ENCODE assay signal across 18 cellular contexts in the genomic region with DNA sequence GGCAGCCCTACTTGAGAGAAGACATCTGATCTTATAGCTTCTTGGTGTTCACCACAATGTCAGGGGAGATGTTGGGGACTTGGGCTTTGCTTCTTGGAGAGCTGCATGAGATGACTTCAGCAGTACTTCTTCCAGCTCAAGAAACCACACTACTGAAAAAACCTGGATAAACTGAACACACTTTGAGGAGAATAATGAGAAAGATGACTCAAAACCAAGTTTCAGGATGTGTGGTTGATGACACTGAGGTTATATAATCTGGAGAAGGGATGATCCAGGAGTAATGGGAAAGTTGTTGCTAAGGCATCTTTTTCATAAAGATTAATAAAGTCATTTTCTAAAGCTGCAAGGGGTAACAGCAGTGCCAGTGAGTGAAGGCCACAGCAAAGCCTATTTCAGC. TPM values are rescaled to one million over a fixed set of nuclear protein-coding genes. Genes with fewer than 3 reads are reported as not detected.
DNase-seq lines count a peak whose midpoint lies in the region; ATAC-seq, FAIRE-seq and TF ChIP-seq lines count a peak whose summit lies in the region.
"Had no signal": no experiment of that assay in that cellular context is flagged by ENCODE, and none has a peak within 500 bp of the region (broad histone marks: within the 10 kb centered on the region; RNA-seq: fewer than 3 reads in every experiment).

No MANE protein-coding gene starts in this region.

- H3K9me2 ChIP-seq in PC-3 (replicated peaks; ENCODE audit: low read length) = no peaks in the 10 kb centered on the region

- DNase-seq in GM04503 (ENCODE audit: low read depth) (peak; percentile 11), PC-3 (peak; percentile 72), bronchial epithelial cell (ENCODE audit: low read depth) (peak; percentile 39), renal cortical epithelial cell (ENCODE audit: low read depth) (peak; percentile 25), T-helper 2 cell (no peak), right atrium auricular region (ENCODE audit: low spot score) (no peak)
- DNase-seq: CD8-positive, alpha-beta T cell; DND-41; KG1; NCI-H1092 treated with DMSO at 0.1 percent for 48 hours; NCI-H1694; NCI-H2107; NCI-H446; NCI-H82; Peyer's patch; SIG-M5 had no signal

- peaks cover 39% of the 10 kb centered on the region for H3K4me1 ChIP-seq in PC-3 (ENCODE audit: insufficient read depth, low read length)
- H3K4me1 ChIP-seq in right atrium auricular region = no peaks in the 10 kb centered on the region
- H3K4me1 ChIP-seq: Peyer's patch had no signal

- ATAC-seq in PC-3 (peak; percentile 39), HG03097 (IDR thresholded peaks at IDR 0.05; ENCODE audit: low FRiP score, unreplicated experiment) (no peak)
- ATAC-seq: CD8-positive, alpha-beta T cell; GM23338 had no signal

- no peak for FAIRE-seq in bronchial epithelial cell (lab: Jason Lieb, UNC)

- POLR2A ChIA-PET in PC-3 (lab: Charles Lee; ENCODE audit: unreplicated experiment) = no interaction called here

- H3K79me2 ChIP-seq in PC-3 (ENCODE audit: low read length) = no peaks in the 10 kb centered on the region

- no peak overlapping the region for H2AFZ ChIP-seq in PC-3 (ENCODE audit: low read length)
- H2AFZ ChIP-seq: GM23338 had no signal

- H3K36me3 ChIP-seq in PC-3 (ENCODE audit: low read depth, low read length) = no peaks in the 10 kb centered on the region
- no peaks in the 10 kb centered on the region for H3K36me3 ChIP-seq in bronchial epithelial cell (ENCODE audit: control insufficient read depth, insufficient read depth, low read length)
- no peaks in the 10 kb centered on the region for H3K36me3 ChIP-seq in right atrium auricular region
- H3K36me3 ChIP-seq: Peyer's patch had no signal

- H3F3A ChIP-seq in PC-3 (ENCODE audit: low read length, unreplicated experiment) = no peaks in the 10 kb centered on the region

- peak overlapping the region; percentile 48 for H3K4me2 ChIP-seq in PC-3 (ENCODE audit: low read length)
- H3K4me2 ChIP-seq: GM23338 had no signal

- H3K27ac ChIP-seq in PC-3 (ENCODE audit: low read length) (peak overlapping the region; percentile 77), right atrium auricular region (no peak overlapping the region)
- H3K27ac ChIP-seq: Peyer's patch had no signal

- TF ChIP-seq CTCF in PC-3 (conservative IDR thresholded peaks at IDR 0.05; ENCODE audit: low read depth, low read length) (no peak), bronchial epithelial cell (IDR thresholded peaks at IDR 0.05; ENCODE audit: insufficient read depth, low read length, severe bottlenecking) (no peak), right atrium auricular region (IDR thresholded peaks at IDR 0.05) (no peak)

- H4K20me1 ChIP-seq in PC-3 (ENCODE audit: low read length) = no peaks in the 10 kb centered on the region

- H3K9me3 ChIP-seq in PC-3 (ENCODE audit: low read length) (no peaks in the 10 kb centered on the region), right atrium auricular region (no peaks in the 10 kb centered on the region)
- H3K9me3 ChIP-seq: Peyer's patch had no signal

- CTCF ChIA-PET in PC-3 (lab: Charles Lee) = no interaction called here

- no peak overlapping the region for H3K9ac ChIP-seq in PC-3 (ENCODE audit: low read length)

- H3K4me3 ChIP-seq in PC-3 (ENCODE audit: low read length) = no peak overlapping the region
- no peak overlapping the region for H3K4me3 ChIP-seq in bronchial epithelial cell (ENCODE audit: low read depth, low read length)
- no peak overlapping the region for H3K4me3 ChIP-seq in right atrium auricular region
- H3K4me3 ChIP-seq: GM23338, Peyer's patch had no signal

- intact Hi-C loops in PC-3 (cut with micrococcal nuclease) = no loop called here

- BruUV-seq in PC-3 (replicated peaks; lab: Mats Ljungman, UMichigan) = no TSS peak

- H3K27me3 ChIP-seq in PC-3 (ENCODE audit: low read length) (no peaks in the 10 kb centered on the region), bronchial epithelial cell (ENCODE audit: control insufficient read depth, insufficient read depth, low read length) (no peaks in the 10 kb centered on the region), right atrium auricular region (no peaks in the 10 kb centered on the region)
- H3K27me3 ChIP-seq: Peyer's patch had no signal

RNA-seq across cellular contexts. Expression of a gene that starts 58.4 kb away (rescaled TPM):
- total RNA-seq in PC-3 (2014; rRNA removed) = 22.2 and 29.4 TPM in 2 replicates
- total RNA-seq in bronchial epithelial cell = 10.3 and 31.1 TPM in 2 replicates
- 14.1 and 36.1 TPM in 2 replicates for total RNA-seq in renal cortical epithelial cell
- total RNA-seq in right atrium auricular region = 10 to 100 TPM; 34.0 to 52.6 TPM

Comparison
In these comparisons a context has a peak if more than half of its experiments do, and no peak if none do; other contexts are left out.
1. DNase-seq: peak in GM04503 (single experiment), PC-3 (single experiment), bronchial epithelial cell (single experiment) and renal cortical epithelial cell (single experiment); none in T-helper 2 cell (0 of 5) and right atrium auricular region (single experiment).